In genomic region chr17:61314368-61315078, GRCh38 we compare ENCODE assay signal across 8 cellular contexts.
A peak's percentile ranks its signal among the peaks of the same experiment; 100 is the strongest.
DNase-seq lines count a peak whose midpoint lies in the region; ATAC-seq, FAIRE-seq and TF ChIP-seq lines count a peak whose summit lies in the region.

No MANE protein-coding gene starts in this region.

- no peak for FAIRE-seq in kidney (lab: Jason Lieb, UNC)

- H3K27ac ChIP-seq in breast epithelium = peak overlapping the region; percentile 63 to 67
- H3K27ac ChIP-seq in kidney (ENCODE audit: low read depth in 2 of 2, low read length in 2 of 2) = peak overlapping the region; percentile 26 to 51
- peak overlapping the region; percentile 88 for H3K27ac ChIP-seq in subcutaneous abdominal adipose tissue (ENCODE audit: low read depth, low read length)

- no peak for TF ChIP-seq POLR2A in breast epithelium (IDR thresholded peaks at IDR 0.05)

- no peaks in the 10 kb centered on the region for H3K36me3 ChIP-seq in breast epithelium
- H3K36me3 ChIP-seq in kidney (ENCODE audit: control insufficient read depth in 1 of 2, insufficient read depth in 2 of 2, low read length in 2 of 2) = no peaks in the 10 kb centered on the region
- no peaks in the 10 kb centered on the region for H3K36me3 ChIP-seq in subcutaneous abdominal adipose tissue (ENCODE audit: control insufficient read depth in 5 of 5, insufficient read depth in 5 of 5, low read length in 5 of 5)

- peak in 1 of 3 donors; percentile 27 for TF ChIP-seq CTCF in breast epithelium (IDR thresholded peaks at IDR 0.05)
- TF ChIP-seq CTCF in kidney (IDR thresholded peaks at IDR 0.05; ENCODE audit: borderline replicate concordance, extremely low read depth, insufficient read depth) = no peak

- no peak overlapping the region for H3K9ac ChIP-seq in kidney (ENCODE audit: low read length in 2 of 2)
- H3K9ac ChIP-seq in subcutaneous abdominal adipose tissue (ENCODE audit: low read length in 5 of 5) = peak overlapping the region in 3 of 5 donors; percentile 15 to 42 (median 36)

- H3K9me3 ChIP-seq in breast epithelium (no peaks in the 10 kb centered on the region), kidney (ENCODE audit: control insufficient read depth in 1 of 2, low read length in 2 of 2) (no peaks in the 10 kb centered on the region), subcutaneous abdominal adipose tissue (ENCODE audit: control insufficient read depth in 5 of 5, low read length in 5 of 5) (no peaks in the 10 kb centered on the region)

- peak; percentile 13 for DNase-seq in HPDE6-E6E7 (ENCODE audit: extremely low spot score)
- peak in 1 of 2 donors; percentile 73 for DNase-seq in breast epithelium (ENCODE audit: low spot score in 2 of 2)
- no peak for DNase-seq in kidney
- DNase-seq in NCI-H1436 (lab: John Stamatoyannopoulos, UW) = no peak

- intact Hi-C loops in breast epithelium (cut with DNase I; ENCODE audit: low total_unique reads) (no loop called here), kidney (cut with DNase I) (no loop called here)

- H3K27me3 ChIP-seq in breast epithelium (no peaks in the 10 kb centered on the region), subcutaneous abdominal adipose tissue (ENCODE audit: control insufficient read depth in 5 of 5, insufficient read depth in 4 of 5, low read length in 5 of 5) (no peaks in the 10 kb centered on the region)

- peaks cover 0 to 17% of the 10 kb centered on the region in 2 donors for H3K4me1 ChIP-seq in breast epithelium
- H3K4me1 ChIP-seq in kidney (ENCODE audit: control insufficient read depth in 1 of 2, insufficient read depth in 1 of 2, low read depth in 1 of 2, low read length in 2 of 2) = peaks cover 24 to 29% of the 10 kb centered on the region in 2 donors
- peaks cover 11 to 28% (median 22%) of the 10 kb centered on the region in 5 donors for H3K4me1 ChIP-seq in subcutaneous abdominal adipose tissue (ENCODE audit: control insufficient read depth in 5 of 5, insufficient read depth in 5 of 5, low read length in 5 of 5)

- ATAC-seq in GM18907 (IDR thresholded peaks at IDR 0.05; ENCODE audit: unreplicated experiment) (no peak), GM18502 (IDR thresholded peaks at IDR 0.05; ENCODE audit: poor library complexity, unreplicated experiment) (no peak), HG02970 (IDR thresholded peaks at IDR 0.05; ENCODE audit: low FRiP score, unreplicated experiment) (no peak)

- H3K4me3 ChIP-seq in breast epithelium = peak overlapping the region in 1 of 3 donors; percentile 24
- no peak overlapping the region for H3K4me3 ChIP-seq in kidney (ENCODE audit: low read length in 2 of 2)
- no peak overlapping the region for H3K4me3 ChIP-seq in subcutaneous abdominal adipose tissue (ENCODE audit: low read depth in 1 of 5, low read length in 5 of 5)

Comparison
In these comparisons a context has a peak if more than half of its experiments do, and no peak if none do; other contexts are left out.
1. H3K9ac ChIP-seq: peak in subcutaneous abdominal adipose tissue (3 of 5); none in kidney (0 of 2).
2. Peak in every context shown above with its lines, with median percentiles within 50 percentile points of each other: H3K27ac ChIP-seq.